In genomic region chr9:131140550-131140949, GRCh38 we compare ENCODE assay signal across 22 cellular contexts. TPM values are rescaled to one million over a fixed set of nuclear protein-coding genes. Genes with fewer than 3 reads are reported as not detected.
DNase-seq lines count a peak whose midpoint lies in the region.
"Had no signal": no experiment of that assay in that cellular context is flagged by ENCODE, and none has a peak within 500 bp of the region (broad histone marks: within the 10 kb centered on the region; RNA-seq: fewer than 3 reads in every experiment).

No MANE protein-coding gene starts in this region.

- H3K9me3 ChIP-seq in trophoblast cell (ENCODE audit: insufficient read depth, low read depth, low read length) = no peaks in the 10 kb centered on the region
- H3K9me3 ChIP-seq: A549; BE2C; BLaER1 treated with 17β-estradiol and CSF1 and Interleukin-3, amounts not matched to agents 10 nM and 100 nM had no signal

- no peak overlapping the region for H2BK120ac ChIP-seq in trophoblast cell (ENCODE audit: insufficient read depth, low read length, poor library complexity)

- no peaks in the 10 kb centered on the region for H3K27me3 ChIP-seq in trophoblast cell (ENCODE audit: insufficient read depth, low read length)
- H3K27me3 ChIP-seq: BE2C; BLaER1 treated with 17β-estradiol and CSF1 and Interleukin-3, amounts not matched to agents 10 nM and 100 nM had no signal

- H3K18ac ChIP-seq in trophoblast cell (ENCODE audit: low read length) = no peak overlapping the region

- no peak overlapping the region for H4K12ac ChIP-seq in trophoblast cell (ENCODE audit: low read depth, low read length)

- no peak overlapping the region for H3K4me2 ChIP-seq in trophoblast cell (ENCODE audit: low read length)
- H3K4me2 ChIP-seq: A549; BLaER1 treated with 17β-estradiol and CSF1 and Interleukin-3, amounts not matched to agents 10 nM and 100 nM had no signal

- H2AK5ac ChIP-seq in trophoblast cell (ENCODE audit: low read length) = no peak overlapping the region

- H3K27ac ChIP-seq in trophoblast cell (ENCODE audit: low read depth, low read length) = no peak overlapping the region
- H3K27ac ChIP-seq: A549; BLaER1 treated with 17β-estradiol and CSF1 and Interleukin-3, amounts not matched to agents 10 nM and 100 nM; GM23248 had no signal

- H3K4me1 ChIP-seq in trophoblast cell (ENCODE audit: control insufficient read depth in 1 of 2, insufficient read depth in 2 of 2, low read length in 2 of 2) = no peaks in the 10 kb centered on the region
- H3K4me1 ChIP-seq: A549; BE2C; BLaER1 treated with 17β-estradiol and CSF1 and Interleukin-3, amounts not matched to agents 10 nM and 100 nM had no signal

- no CpG with 5 or more reads among the region's 3 CpGs for WGBS in trophoblast cell (ENCODE audit: extremely low coverage, insufficient coverage, insufficient read length)

- H3K79me2 ChIP-seq in trophoblast cell (ENCODE audit: control insufficient read depth, insufficient read depth, low read length, poor library complexity) = no peaks in the 10 kb centered on the region

- no peak overlapping the region for H2AFZ ChIP-seq in trophoblast cell (ENCODE audit: insufficient read depth, low read length, poor library complexity)
- H2AFZ ChIP-seq: GM23248 had no signal

- H3K14ac ChIP-seq in trophoblast cell (ENCODE audit: low read length) = no peak overlapping the region

- H2BK12ac ChIP-seq in trophoblast cell (ENCODE audit: low read length) = no peak overlapping the region

- H2BK5ac ChIP-seq in trophoblast cell (ENCODE audit: low read depth, low read length, poor library complexity) = no peak overlapping the region

- H3K23ac ChIP-seq in trophoblast cell (ENCODE audit: low read length) = no peak overlapping the region

- H4K91ac ChIP-seq in trophoblast cell (ENCODE audit: low read depth, low read length) = no peak overlapping the region

- peaks cover 26 to 55% of the 10 kb centered on the region in 2 experiments for H3K36me3 ChIP-seq in trophoblast cell (ENCODE audit: control insufficient read depth in 1 of 2, insufficient read depth in 2 of 2, low read length in 2 of 2)

- no peak overlapping the region for H4K8ac ChIP-seq in trophoblast cell (ENCODE audit: low read depth, low read length)

- H3K4me3 ChIP-seq in trophoblast cell (ENCODE audit: low read depth, low read length) = no peak overlapping the region
- H3K4me3 ChIP-seq: A549; BLaER1 treated with 17β-estradiol and CSF1 and Interleukin-3, amounts not matched to agents 10 nM and 100 nM; GM12878; GM23248 had no signal

- H3K79me1 ChIP-seq in trophoblast cell (ENCODE audit: low read length) = no peaks in the 10 kb centered on the region

- peak; percentile 79 for DNase-seq in NCI-H2171 treated with DMSO at 0.1 percent for 48 hours (lab: John Stamatoyannopoulos, UW)
- DNase-seq in NCI-H2171 (lab: John Stamatoyannopoulos, UW) = no peak
- DNase-seq in NCI-H524 treated with DMSO at 0.1 percent for 48 hours (lab: John Stamatoyannopoulos, UW) = peak; percentile 92
- DNase-seq in trophoblast cell = peak; percentile 70 to 90
- DNase-seq in NCI-H1436 (lab: John Stamatoyannopoulos, UW) = no peak
- no peak for DNase-seq in islet precursor cell
- DNase-seq: 8988T; ACHN; AML-193; BE2C; CD4-positive, alpha-beta T cell; CD8-positive, alpha-beta memory T cell; DMS 273 treated with DMSO at 0.1 percent for 48 hours; EL; GDM1; GM23248; H7; HCEC 1CT had no signal

- no peak overlapping the region for H3K4ac ChIP-seq in trophoblast cell (ENCODE audit: low read depth, low read length)

- H3K9ac ChIP-seq in trophoblast cell (ENCODE audit: low read length) = no peak overlapping the region
- H3K9ac ChIP-seq: BLaER1 treated with 17β-estradiol and CSF1 and Interleukin-3, amounts not matched to agents 10 nM and 100 nM; GM23248 had no signal

RNA-seq across cellular contexts. Expression of gene NUP214, which starts 15.2 kb away (rescaled TPM):
- polyA plus RNA-seq in trophoblast cell (2013) = 36.8 and 37.2 TPM in 2 replicates

RNA-seq across cellular contexts. Expression of gene AIF1L, which starts 44.2 kb away (rescaled TPM):
- polyA plus RNA-seq in trophoblast cell (2013) = 52.7 and 54.3 TPM in 2 replicates
- polyA plus RNA-seq: CD14-positive monocyte; CD8-positive, alpha-beta memory T cell had no signal

Comparison
In these comparisons a context has a peak if more than half of its experiments do, and no peak if none do; other contexts are left out.
1. DNase-seq: peak in NCI-H2171 treated with DMSO at 0.1 percent for 48 hours (single experiment), NCI-H524 treated with DMSO at 0.1 percent for 48 hours (single experiment) and trophoblast cell (2 of 2); none in NCI-H2171 (single experiment), NCI-H1436 (single experiment) and islet precursor cell (single experiment).